Comparison of ENCODE assay signal across 23 cellular contexts in genomic region chr2:204250692-204251091, GRCh38.
A peak's percentile ranks its signal among the peaks of the same experiment; 100 is the strongest.
DNase-seq lines count a peak whose midpoint lies in the region; ATAC-seq lines count a peak whose summit lies in the region.
"Had no signal": no experiment of that assay in that cellular context is flagged by ENCODE, and none has a peak within 500 bp of the region (broad histone marks: within the 10 kb centered on the region; RNA-seq: fewer than 3 reads in every experiment).

No MANE protein-coding gene starts in this region.

- H3K9me3 Mint-ChIP-seq in activated CD4-positive, alpha-beta T cell treated with anti-CD3 and anti-CD28 coated beads for 36 hours (ENCODE audit: low read depth), result no peaks in the 10 kb centered on the region
- H3K9me3 Mint-ChIP-seq: CD4-positive, alpha-beta memory T cell; GM23338 had no signal

- peak; percentile 12 for ATAC-seq in activated CD4-positive, alpha-beta T cell treated with anti-CD3 and anti-CD28 coated beads for 36 hours
- ATAC-seq in GM19372 (IDR thresholded peaks at IDR 0.05; ENCODE audit: low read depth, unreplicated experiment) (peak; percentile 17), HG03442 (IDR thresholded peaks at IDR 0.05; ENCODE audit: unreplicated experiment) (peak; percentile 7)
- peak; percentile 41 for ATAC-seq in stimulated activated naive CD8-positive, alpha-beta T cell treated with anti-CD3 and anti-CD28 coated beads, Interleukin-15, Interleukin-2, amounts not matched to agents 100 U/mL and 50 U/mL, for 24 hours
- ATAC-seq: GM23338, HepG2, K562, T-helper 17 cell had no signal

- H3K27ac Mint-ChIP-seq in activated CD4-positive, alpha-beta T cell treated with anti-CD3 and anti-CD28 coated beads for 36 hours, result no peak overlapping the region
- H3K27ac Mint-ChIP-seq: CD4-positive, alpha-beta memory T cell; GM23338; T-helper 17 cell had no signal

- no peaks in the 10 kb centered on the region for H3K4me1 Mint-ChIP-seq in activated CD4-positive, alpha-beta T cell treated with anti-CD3 and anti-CD28 coated beads for 36 hours
- H3K4me1 Mint-ChIP-seq: CD4-positive, alpha-beta memory T cell; T-helper 17 cell had no signal

- H3K36me3 Mint-ChIP-seq in activated CD4-positive, alpha-beta T cell treated with anti-CD3 and anti-CD28 coated beads for 36 hours (ENCODE audit: low read depth), result no peaks in the 10 kb centered on the region
- H3K36me3 Mint-ChIP-seq: CD4-positive, alpha-beta memory T cell had no signal

- CTCF ChIA-PET in activated CD4-positive, alpha-beta T cell treated with anti-CD3 and anti-CD28 coated beads for 36 hours (lab: Charles Lee), result interaction anchor here (0.8 to 4.4 kb wide), 2 partner anchors 10 to 175 kb away, joined by 3 to 43 read pairs; no protein-coding TSS in a partner anchor

- POLR2A ChIA-PET in activated CD4-positive, alpha-beta T cell treated with anti-CD3 and anti-CD28 coated beads for 36 hours (lab: Charles Lee), result no interaction called here

- DNase-seq in activated CD4-positive, alpha-beta T cell treated with anti-CD3 and anti-CD28 coated beads for 36 hours, result no peak
- DNase-seq in activated CD4-positive, alpha-beta T cell treated with anti-CD3 and anti-CD28 coated beads, Interleukin-2, amount 50 U/mL, for 4 hours, result no peak
- DNase-seq in stimulated activated naive CD8-positive, alpha-beta T cell treated with anti-CD3 and anti-CD28 coated beads, Interleukin-15, Interleukin-2, amounts not matched to agents 100 U/mL and 50 U/mL, for 24 hours, result no peak
- DNase-seq in NCI-H82 (lab: John Stamatoyannopoulos, UW), result no peak
- DNase-seq in GDM1 (lab: John Stamatoyannopoulos, UW), result no peak
- DNase-seq in T-helper 1 cell, result no peak
- DNase-seq: ACHN; Caco-2; CD4-positive, alpha-beta memory T cell; DMS 273 treated with DMSO at 0.1 percent for 48 hours; DMS79 treated with DMSO at 0.1 percent for 48 hours; NCI-H1092 treated with DMSO at 0.1 percent for 48 hours; NCI-H1436 treated with DMSO at 0.1 percent for 48 hours; NCI-H1930; NCI-H345; OCI-M1; Right ventricle myocardium superior; T-helper 17 cell had no signal

- peaks cover 17% of the 10 kb centered on the region for H3K27me3 Mint-ChIP-seq in activated CD4-positive, alpha-beta T cell treated with anti-CD3 and anti-CD28 coated beads for 36 hours

- intact Hi-C loops in activated CD4-positive, alpha-beta T cell treated with anti-CD3 and anti-CD28 coated beads for 36 hours (cut with DNase I, micrococcal nuclease), result no loop called here

- no peak overlapping the region for H3K4me3 Mint-ChIP-seq in activated CD4-positive, alpha-beta T cell treated with anti-CD3 and anti-CD28 coated beads for 36 hours
- H3K4me3 Mint-ChIP-seq: CD4-positive, alpha-beta memory T cell; GM23338; T-helper 17 cell had no signal
